Comparison of ENCODE assay signal across 1 cellular context in the genomic region with DNA sequence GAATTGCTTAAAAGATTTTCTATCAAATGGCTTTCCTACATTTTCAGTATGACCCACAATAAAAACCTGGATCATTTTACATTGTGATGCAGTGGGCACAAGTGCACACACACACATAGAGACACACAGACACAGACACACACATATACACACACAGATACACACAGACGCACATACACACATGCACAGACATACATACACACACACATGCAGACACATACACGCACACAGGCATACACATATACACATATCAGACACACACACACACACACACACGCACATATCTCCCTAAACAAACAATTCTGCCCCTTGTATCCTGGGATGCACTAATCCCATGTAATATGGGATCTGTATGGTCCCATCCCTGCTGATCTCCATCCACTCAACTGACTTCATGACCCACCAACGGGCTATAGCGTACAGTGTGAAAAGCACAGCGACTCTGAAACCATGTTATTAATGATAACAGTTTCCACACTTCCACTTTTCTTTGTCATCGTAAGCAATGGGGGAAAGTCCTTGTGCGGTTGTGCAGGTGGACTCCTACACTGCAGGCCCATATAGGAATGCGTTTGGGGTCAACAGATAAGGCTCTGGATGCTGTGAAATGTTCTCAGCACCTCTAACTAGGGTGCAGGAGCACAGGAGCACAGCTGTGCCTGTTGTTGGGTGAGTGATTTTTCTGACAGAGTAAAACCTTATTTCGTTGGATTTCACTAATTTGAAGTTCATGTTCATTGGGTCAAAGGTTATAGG.
TF ChIP-seq lines count a peak whose summit lies in the region.

No MANE protein-coding gene starts in this region.

TF ChIP-seq in K562, 482 proteins besides CTCF, POLR2A, EP300 and RAD21 (continued from another document and continues in another):
- TF ChIP-seq CREB3 (tag; conservative IDR thresholded peaks at IDR 0.05; ENCODE audit: low read depth), result no peak
- TF ChIP-seq CBFA2T3 (IDR thresholded peaks at IDR 0.05), result peak; percentile 96
- peak in 1 of 2 experiments; percentile 56; a peak in 1 of 4 replicates for TF ChIP-seq ARNT (IDR thresholded peaks at IDR 0.05)
- no peak for TF ChIP-seq ZNF239 (CRISPR knock-in tag; IDR thresholded peaks at IDR 0.05)
- peak; percentile 88 for TF ChIP-seq PML (IDR thresholded peaks at IDR 0.05; ENCODE audit: low read length)
- no peak for TF ChIP-seq MAZ (CRISPR knock-in tag; conservative IDR thresholded peaks at IDR 0.05 in 1 of 2, IDR thresholded peaks at IDR 0.05 in 1 of 2)
- TF ChIP-seq NEUROD1 (IDR thresholded peaks at IDR 0.05; ENCODE audit: borderline replicate concordance, low read depth, low read length, partially characterized antibody), result no peak
- TF ChIP-seq RUNX1 (IDR thresholded peaks at IDR 0.05; ENCODE audit: low read depth), result peak; percentile 79; the same call in 1 of the 2 replicates
- no peak for TF ChIP-seq HNRNPUL1 (IDR thresholded peaks at IDR 0.05; ENCODE audit: low read length)
- TF ChIP-seq, protein P1, sequence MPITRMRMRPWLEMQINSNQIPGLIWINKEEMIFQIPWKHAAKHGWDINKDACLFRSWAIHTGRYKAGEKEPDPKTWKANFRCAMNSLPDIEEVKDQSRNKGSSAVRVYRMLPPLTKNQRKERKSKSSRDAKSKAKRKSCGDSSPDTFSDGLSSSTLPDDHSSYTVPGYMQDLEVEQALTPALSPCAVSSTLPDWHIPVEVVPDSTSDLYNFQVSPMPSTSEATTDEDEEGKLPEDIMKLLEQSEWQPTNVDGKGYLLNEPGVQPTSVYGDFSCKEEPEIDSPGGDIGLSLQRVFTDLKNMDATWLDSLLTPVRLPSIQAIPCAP (CRISPR knock-in tag; IDR thresholded peaks at IDR 0.05; ENCODE audit: borderline replicate concordance), result no peak
- 0 out of 2 replicates have a peak, but pooled peaks have one; percentile 28 for TF ChIP-seq MIER1 (IDR thresholded peaks at IDR 0.05; ENCODE audit: low read depth)
- TF ChIP-seq ATF2 (CRISPR knock-in tag; IDR thresholded peaks at IDR 0.05), result no peak
- no peak for TF ChIP-seq MTA1 (IDR thresholded peaks at IDR 0.05; ENCODE audit: borderline replicate concordance)
- no peak for TF ChIP-seq EZH2 (IDR thresholded peaks at IDR 0.05; ENCODE audit: borderline replicate concordance, low read depth, low read length)
- TF ChIP-seq ZNF609 (CRISPR knock-in tag; IDR thresholded peaks at IDR 0.05; ENCODE audit: borderline replicate concordance), result no peak; the same call in 1 of the 2 replicates
- no peak for TF ChIP-seq ZNF41 (CRISPR knock-in tag; conservative IDR thresholded peaks at IDR 0.05)
- TF ChIP-seq RFX5 (IDR thresholded peaks at IDR 0.05; ENCODE audit: low read depth, low read length), result no peak
- TF ChIP-seq SAFB (IDR thresholded peaks at IDR 0.05; ENCODE audit: borderline replicate concordance, low read depth, low read length), result no peak
- no peak for TF ChIP-seq ZBTB40 (IDR thresholded peaks at IDR 0.05)
- TF ChIP-seq ZBTB40 (CRISPR knock-in tag; IDR thresholded peaks at IDR 0.05), result no peak
- peak; percentile 6 to 50; a peak in 1 of 4 replicates for TF ChIP-seq NRF1 (conservative IDR thresholded peaks at IDR 0.05 in 1 of 2, IDR thresholded peaks at IDR 0.05 in 1 of 2)
- no peak for TF ChIP-seq SLC30A9 (CRISPR knock-in tag; IDR thresholded peaks at IDR 0.05)
- no peak for TF ChIP-seq SFPQ (IDR thresholded peaks at IDR 0.05; ENCODE audit: low read depth, low read length)
- no peak for TF ChIP-seq MXD1 (CRISPR knock-in tag; IDR thresholded peaks at IDR 0.05; ENCODE audit: borderline replicate concordance, poor library complexity, severe bottlenecking)
- TF ChIP-seq MAFF (IDR thresholded peaks at IDR 0.05; ENCODE audit: low read length), result peak; percentile 12; the same call in 1 of the 2 replicates
- TF ChIP-seq MYC (IDR thresholded peaks at IDR 0.05; ENCODE audit: low read depth, low read length), result no peak
- no peak for TF ChIP-seq MYC (CRISPR knock-in tag; IDR thresholded peaks at IDR 0.05; ENCODE audit: borderline replicate concordance, low read depth)
- TF ChIP-seq, protein P2, sequence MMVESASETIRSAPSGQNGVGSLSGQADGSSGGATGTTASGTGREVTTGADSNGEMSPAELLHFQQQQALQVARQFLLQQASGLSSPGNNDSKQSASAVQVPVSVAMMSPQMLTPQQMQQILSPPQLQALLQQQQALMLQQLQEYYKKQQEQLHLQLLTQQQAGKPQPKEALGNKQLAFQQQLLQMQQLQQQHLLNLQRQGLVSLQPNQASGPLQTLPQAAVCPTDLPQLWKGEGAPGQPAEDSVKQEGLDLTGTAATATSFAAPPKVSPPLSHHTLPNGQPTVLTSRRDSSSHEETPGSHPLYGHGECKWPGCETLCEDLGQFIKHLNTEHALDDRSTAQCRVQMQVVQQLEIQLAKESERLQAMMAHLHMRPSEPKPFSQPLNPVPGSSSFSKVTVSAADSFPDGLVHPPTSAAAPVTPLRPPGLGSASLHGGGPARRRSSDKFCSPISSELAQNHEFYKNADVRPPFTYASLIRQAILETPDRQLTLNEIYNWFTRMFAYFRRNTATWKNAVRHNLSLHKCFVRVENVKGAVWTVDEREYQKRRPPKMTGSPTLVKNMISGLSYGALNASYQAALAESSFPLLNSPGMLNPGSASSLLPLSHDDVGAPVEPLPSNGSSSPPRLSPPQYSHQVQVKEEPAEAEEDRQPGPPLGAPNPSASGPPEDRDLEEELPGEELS (CRISPR knock-in tag; IDR thresholded peaks at IDR 0.05; ENCODE audit: borderline replicate concordance), result no peak
- TF ChIP-seq RBM14 (IDR thresholded peaks at IDR 0.05; ENCODE audit: borderline replicate concordance, insufficient read depth, low read depth, low read length), result no peak
